1 cellular context compared by ENCODE assay signal in genomic region chr3:125511420-125512094, GRCh38.
TF ChIP-seq lines count a peak whose summit lies in the region.

No MANE protein-coding gene starts in this region.

TF ChIP-seq in GM12878, 131 proteins besides CTCF, POLR2A, EP300 and RAD21:
- TF ChIP-seq PAX5 (IDR thresholded peaks at IDR 0.05; ENCODE audit: borderline replicate concordance, low read depth, low read length) (no peak), IKZF2 (IDR thresholded peaks at IDR 0.05) (peak in 1 of 2 experiments; percentile 14; a peak in 1 of 4 replicates), NRF1 (conservative IDR thresholded peaks at IDR 0.05; ENCODE audit: low read depth, low read length) (no peak), ZBED1 (IDR thresholded peaks at IDR 0.05; ENCODE audit: borderline replicate concordance) (0 out of 2 replicates have a peak, but pooled peaks have one; percentile 2), RUNX3 (IDR thresholded peaks at IDR 0.05; ENCODE audit: low read length) (peak; percentile 44; the same call in 1 of the 2 replicates), ZNF384 (IDR thresholded peaks at IDR 0.05; ENCODE audit: borderline replicate concordance, low read depth, low read length) (peak; percentile 36; the same call in 1 of the 2 replicates)
